1 cellular context compared by ENCODE assay signal in genomic region chr11:61353109-61354067, GRCh38.
TF ChIP-seq lines count a peak whose summit lies in the region.

No MANE protein-coding gene starts in this region.

TF ChIP-seq in HepG2, 621 proteins besides CTCF, POLR2A, EP300 and RAD21:
- TF ChIP-seq ZNF790 (CRISPR knock-in tag; IDR thresholded peaks at IDR 0.05; ENCODE audit: borderline replicate concordance): no peak
- no peak for TF ChIP-seq MYNN (CRISPR knock-in tag; IDR thresholded peaks at IDR 0.05; ENCODE audit: low read depth)
- TF ChIP-seq MIXL1 (CRISPR knock-in tag; IDR thresholded peaks at IDR 0.05): no peak
- no peak for TF ChIP-seq ZBTB37 (CRISPR knock-in tag; IDR thresholded peaks at IDR 0.05)
- no peak for TF ChIP-seq ZNF704 (CRISPR knock-in tag; IDR thresholded peaks at IDR 0.05; ENCODE audit: borderline replicate concordance)
- no peak for TF ChIP-seq NCOA2 (CRISPR knock-in tag; IDR thresholded peaks at IDR 0.05)
- TF ChIP-seq ZNF468 (CRISPR knock-in tag; IDR thresholded peaks at IDR 0.05): no peak
- TF ChIP-seq ZNF564 (CRISPR knock-in tag; IDR thresholded peaks at IDR 0.05): no peak
- no peak for TF ChIP-seq ZNF782 (CRISPR knock-in tag; IDR thresholded peaks at IDR 0.05; ENCODE audit: borderline replicate concordance)
- no peak for TF ChIP-seq POLR2AphosphoS2 (IDR thresholded peaks at IDR 0.05; ENCODE audit: low read depth, low read length)
- TF ChIP-seq MAF1 (CRISPR knock-in tag; IDR thresholded peaks at IDR 0.05; ENCODE audit: borderline replicate concordance): no peak
- TF ChIP-seq PRPF4 (IDR thresholded peaks at IDR 0.05; ENCODE audit: low read depth, low read length, poor library complexity, severe bottlenecking): no peak
- TF ChIP-seq ZNF282 (IDR thresholded peaks at IDR 0.05; ENCODE audit: partially characterized antibody): no peak
- TF ChIP-seq GATAD1 (CRISPR knock-in tag; IDR thresholded peaks at IDR 0.05): no peak
- no peak for TF ChIP-seq SPEN (CRISPR knock-in tag; IDR thresholded peaks at IDR 0.05; ENCODE audit: low read depth)
- TF ChIP-seq ZFP36L1 (CRISPR knock-in tag; IDR thresholded peaks at IDR 0.05): no peak
- no peak for TF ChIP-seq ZNF280D (CRISPR knock-in tag; IDR thresholded peaks at IDR 0.05)
- TF ChIP-seq BORCS8-MEF2B (CRISPR knock-in tag; IDR thresholded peaks at IDR 0.05): no peak
- TF ChIP-seq ZNF333 (CRISPR knock-in tag; IDR thresholded peaks at IDR 0.05; ENCODE audit: borderline replicate concordance): no peak
- no peak for TF ChIP-seq ZMYM4 (CRISPR knock-in tag; IDR thresholded peaks at IDR 0.05)
